In the genomic region with DNA sequence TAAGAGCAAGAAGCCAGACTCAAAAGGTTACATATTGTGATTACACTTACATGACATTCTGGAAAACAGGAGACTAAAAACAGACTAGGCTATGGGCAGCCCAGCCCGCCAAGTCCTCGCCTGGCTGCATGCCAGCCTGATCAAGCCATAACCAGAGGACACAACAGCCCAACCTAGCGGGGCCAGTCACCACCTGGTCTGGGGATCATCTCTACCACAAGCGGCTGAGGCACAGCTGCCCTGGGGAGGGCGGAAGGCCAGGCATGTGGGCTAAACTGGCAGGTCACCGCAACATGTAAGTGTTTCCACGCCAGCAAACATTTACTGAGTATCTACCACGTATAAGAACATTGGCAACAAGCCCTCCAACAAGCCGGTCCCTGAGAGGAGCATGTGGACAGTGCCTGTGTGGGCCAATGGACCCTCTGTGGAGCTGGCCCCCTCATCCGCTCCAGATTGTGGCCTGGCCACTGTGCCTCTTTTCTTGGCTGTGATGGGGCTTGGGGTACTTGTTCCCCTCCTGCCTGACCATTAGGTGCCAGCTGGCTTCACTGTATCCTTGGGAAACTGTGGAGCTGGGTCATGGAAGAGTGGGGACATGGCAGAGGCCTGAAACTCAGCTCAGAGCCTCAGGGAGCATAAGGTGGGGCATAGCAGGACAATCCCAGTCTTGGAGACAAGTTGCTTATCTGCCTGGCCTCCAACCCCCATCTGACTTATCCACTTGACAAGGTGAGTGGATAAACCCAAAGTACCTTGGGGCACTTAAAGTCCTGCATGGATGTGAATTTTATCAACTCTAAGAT, we compare ENCODE assay signal across 9 cellular contexts. TPM values are rescaled to one million over a fixed set of nuclear protein-coding genes. Genes with fewer than 3 reads are reported as not detected.
DNase-seq lines count a peak whose midpoint lies in the region; ATAC-seq and TF ChIP-seq lines count a peak whose summit lies in the region.
"Had no signal": no experiment of that assay in that cellular context is flagged by ENCODE, and none has a peak within 500 bp of the region (broad histone marks: within the 10 kb centered on the region; RNA-seq: fewer than 3 reads in every experiment).

No MANE protein-coding gene starts in this region.

- H3K27ac Mint-ChIP-seq in osteocyte (ENCODE audit: unreplicated experiment) (peak overlapping the region; percentile 18), Calu3 (ENCODE audit: unreplicated experiment) (no peak overlapping the region)

- CTCF ChIA-PET in Calu3 (lab: Charles Lee) = no interaction called here

- TF ChIP-seq CTCF in fibroblast of mammary gland (conservative IDR thresholded peaks at IDR 0.05; ENCODE audit: control insufficient read depth, insufficient read depth, low read depth, low read length) (no peak), osteocyte (IDR thresholded peaks at IDR 0.05) (no peak), Calu3 (IDR thresholded peaks at IDR 0.05; ENCODE audit: unreplicated experiment) (no peak)

- no TSS peak for BruUV-seq in Calu3 (replicated peaks; lab: Mats Ljungman, UMichigan)

- no peak overlapping the region for H3K4me3 Mint-ChIP-seq in osteocyte (ENCODE audit: unreplicated experiment)
- H3K4me3 Mint-ChIP-seq in Calu3 (ENCODE audit: low read depth, unreplicated experiment) = no peak overlapping the region

- no peaks in the 10 kb centered on the region for H3K27me3 Mint-ChIP-seq in osteocyte (ENCODE audit: unreplicated experiment)
- H3K27me3 Mint-ChIP-seq in Calu3 (ENCODE audit: unreplicated experiment) = no peaks in the 10 kb centered on the region

- intact Hi-C loops in Calu3 (cut with micrococcal nuclease; ENCODE audit: unreplicated experiment) = no loop called here

- H3K9me3 Mint-ChIP-seq in osteocyte (ENCODE audit: unreplicated experiment) (no peaks in the 10 kb centered on the region), Calu3 (ENCODE audit: low read depth, unreplicated experiment) (no peaks in the 10 kb centered on the region)

- no peak for ATAC-seq in HG03095 (IDR thresholded peaks at IDR 0.05; ENCODE audit: unreplicated experiment)
- ATAC-seq in HG02678 (IDR thresholded peaks at IDR 0.05; ENCODE audit: unreplicated experiment) = no peak

- no peak overlapping the region for H3K4me3 ChIP-seq in fibroblast of mammary gland (ENCODE audit: control insufficient read depth, low read depth, low read length)

- peaks cover 2% of the 10 kb centered on the region for H3K36me3 Mint-ChIP-seq in osteocyte (ENCODE audit: unreplicated experiment)
- H3K36me3 Mint-ChIP-seq in Calu3 (ENCODE audit: insufficient read depth, unreplicated experiment) = no peaks in the 10 kb centered on the region

- H3K4me1 Mint-ChIP-seq in osteocyte (ENCODE audit: unreplicated experiment) (peaks cover 16% of the 10 kb centered on the region), Calu3 (ENCODE audit: low read depth, unreplicated experiment) (peaks cover 17% of the 10 kb centered on the region)

- peak; percentile 35 for DNase-seq in DMS153 (lab: John Stamatoyannopoulos, UW)
- peak; percentile 66 for DNase-seq in NCI-H510A treated with DMSO at 0.1 percent for 48 hours (lab: John Stamatoyannopoulos, UW)
- peak; percentile 36 for DNase-seq in fibroblast of mammary gland (ENCODE audit: low read depth)
- no peak for DNase-seq in osteocyte (ENCODE audit: extremely low spot score, unreplicated experiment)
- no peak for DNase-seq in superior temporal gyrus (ENCODE audit: extremely low spot score)
- no peak for DNase-seq in Calu3
- DNase-seq: NCI-H226 had no signal

RNA-seq across cellular contexts. Expression of gene UBXN7, which starts 9.0 kb away (rescaled TPM):
- total RNA-seq in osteocyte (86.7 and 91.2 TPM in 2 replicates), Calu3 (2022) (46.1 and 49.0 TPM in 2 replicates)

Comparison
In these comparisons a context has a peak if more than half of its experiments do, and no peak if none do; other contexts are left out.
1. DNase-seq: peak in DMS153 (single experiment), NCI-H510A treated with DMSO at 0.1 percent for 48 hours (single experiment) and fibroblast of mammary gland (single experiment); none in osteocyte (single experiment), superior temporal gyrus (single experiment) and Calu3 (single experiment).